8 cellular contexts compared by ENCODE assay signal in genomic region chr2:86562485-86562890, GRCh38. TPM values are rescaled to one million over a fixed set of nuclear protein-coding genes. Genes with fewer than 3 reads are reported as not detected.
A peak's percentile ranks its signal among the peaks of the same experiment; 100 is the strongest.
DNase-seq lines count a peak whose midpoint lies in the region; TF ChIP-seq lines count a peak whose summit lies in the region.

No MANE protein-coding gene starts in this region.

- peak overlapping the region; percentile 78 for H2AFZ ChIP-seq in neuron (ENCODE audit: low read depth, low read length)

- DNase-seq in Jurkat, Clone E6-1 (ENCODE audit: low read depth, low spot score) = no peak
- no peak for DNase-seq in NCI-H526 treated with DMSO at 0.1 percent for 48 hours (lab: John Stamatoyannopoulos, UW)
- DNase-seq in activated effector memory CD4-positive, alpha-beta T cell treated with anti-CD3 and anti-CD28 coated beads, Interleukin-2, amount 50 U/mL, for 16 hours = no peak
- no peak for DNase-seq in H4 (ENCODE audit: low spot score)
- no peak for DNase-seq in nucleus accumbens (lab: John Stamatoyannopoulos, UW)

- H3K27me3 ChIP-seq in duodenal mucosa (ENCODE audit: control insufficient read depth in 1 of 2, insufficient read depth in 2 of 2, low read length in 2 of 2) (no peaks in the 10 kb centered on the region), neuron (ENCODE audit: insufficient read depth, low read length) (no peaks in the 10 kb centered on the region)

- peaks cover 13 to 20% of the 10 kb centered on the region in 2 donors for H3K4me1 ChIP-seq in duodenal mucosa (ENCODE audit: control insufficient read depth in 1 of 2, insufficient read depth in 2 of 2, low read length in 2 of 2)
- peaks cover 17% of the 10 kb centered on the region for H3K4me1 ChIP-seq in neuron (ENCODE audit: insufficient read depth, low read length)

- peak; percentile 41 for TF ChIP-seq POLR2A in GM10847 (IDR thresholded peaks at IDR 0.05; ENCODE audit: extremely low read depth, insufficient read length)

- H3K36me3 ChIP-seq in duodenal mucosa (ENCODE audit: control insufficient read depth in 1 of 2, insufficient read depth in 2 of 2, low read length in 2 of 2) = no peaks in the 10 kb centered on the region
- peaks cover 7% of the 10 kb centered on the region for H3K36me3 ChIP-seq in neuron (ENCODE audit: insufficient read depth, low read length)

- H3K9me3 ChIP-seq in duodenal mucosa (ENCODE audit: control insufficient read depth in 1 of 2, low read length in 2 of 2) (no peaks in the 10 kb centered on the region), neuron (ENCODE audit: low read length) (no peaks in the 10 kb centered on the region)

- H3K27ac ChIP-seq in duodenal mucosa (ENCODE audit: low read depth, low read length) = peak overlapping the region; percentile 99

- H3K9ac ChIP-seq in duodenal mucosa (ENCODE audit: low read depth in 1 of 2, low read length in 2 of 2) = peak overlapping the region; percentile 98 to 100

- H3K4me3 ChIP-seq in Jurkat, Clone E6-1 (ENCODE audit: low read length) = peak overlapping the region; percentile 93
- H3K4me3 ChIP-seq in duodenal mucosa (ENCODE audit: low read depth in 1 of 2, low read length in 2 of 2) (peak overlapping the region; percentile 95 to 98), neuron (ENCODE audit: low read length) (peak overlapping the region; percentile 87)

RNA-seq across cellular contexts. Expression of gene CHMP3, which starts 0.8 kb away (rescaled TPM):
- 52.7 TPM for polyA plus RNA-seq in Jurkat, Clone E6-1 (2012; ENCODE audit: insufficient read depth, insufficient read length)
- total RNA-seq in H4 (2014; rRNA removed; shearing (Covaris generic)) = 69.2 and 72.1 TPM in 2 replicates
